Comparison of ENCODE assay signal across 13 cellular contexts in the genomic region with DNA sequence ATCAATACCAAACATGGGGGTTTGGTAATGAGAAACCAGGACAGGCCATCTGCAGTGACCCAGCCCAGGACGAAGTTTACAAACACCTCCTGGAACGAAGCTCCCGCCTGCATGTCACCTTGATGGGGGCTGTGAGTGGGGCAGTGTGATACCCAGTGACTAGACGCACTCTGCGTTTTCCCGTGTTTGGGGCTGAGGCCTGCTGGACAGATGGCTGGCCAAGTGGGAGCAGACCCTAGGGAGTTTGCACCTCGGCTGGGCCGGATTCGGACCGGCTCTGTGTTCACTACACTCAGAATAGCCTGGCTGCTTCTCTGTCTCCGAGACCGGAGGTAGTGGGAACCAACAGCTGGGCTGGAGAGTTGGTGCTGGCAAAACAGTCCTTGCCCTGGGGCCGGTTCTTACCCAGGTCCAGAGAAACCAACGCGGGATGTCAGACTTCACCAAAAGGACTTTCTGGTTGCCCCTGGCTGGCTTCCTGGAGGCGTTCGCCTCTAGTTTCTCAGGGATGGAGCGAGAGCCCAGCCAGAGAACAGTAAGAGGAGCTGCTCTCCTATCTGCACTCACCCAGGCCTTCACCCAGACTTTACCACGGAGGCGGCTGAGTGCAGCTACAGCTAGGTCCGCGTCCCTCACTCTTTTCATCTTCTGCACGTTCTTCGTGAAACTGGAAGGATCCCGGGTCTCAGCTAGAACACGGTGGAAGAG. TPM values are rescaled to one million over a fixed set of nuclear protein-coding genes. Genes with fewer than 3 reads are reported as not detected.
DNase-seq lines count a peak whose midpoint lies in the region; ATAC-seq and TF ChIP-seq lines count a peak whose summit lies in the region.
"Had no signal": no experiment of that assay in that cellular context is flagged by ENCODE, and none has a peak within 500 bp of the region (broad histone marks: within the 10 kb centered on the region; RNA-seq: fewer than 3 reads in every experiment).

No MANE protein-coding gene starts in this region.

- no peak for TF ChIP-seq CTCF in DND-41 (IDR thresholded peaks at IDR 0.05; ENCODE audit: borderline replicate concordance, extremely low read depth, low read length, poor library complexity, severe bottlenecking)
- no peak for TF ChIP-seq CTCF in PC-9 (conservative IDR thresholded peaks at IDR 0.05)
- no peak for TF ChIP-seq CTCF in esophagus squamous epithelium (IDR thresholded peaks at IDR 0.05)

- H3K4me2 ChIP-seq in DND-41 (ENCODE audit: insufficient read depth, low read length) (no peak overlapping the region), PC-9 (no peak overlapping the region)

- intact Hi-C loops in PC-9 (cut with micrococcal nuclease; ENCODE audit: unreplicated experiment) (no loop called here), esophagus squamous epithelium (cut with DNase I) (no loop called here), sciatic nerve (cut with DNase I) (no loop called here)

- peaks cover 75% of the 10 kb centered on the region for H3K79me2 ChIP-seq in DND-41 (ENCODE audit: insufficient read depth, low read length)
- H3K79me2 ChIP-seq in PC-9 (ENCODE audit: low read depth): no peaks in the 10 kb centered on the region

- peaks cover 18% of the 10 kb centered on the region for H3F3A ChIP-seq in PC-9 (ENCODE audit: insufficient read depth, low read depth)

- ATAC-seq in DND-41 (ENCODE audit: insufficient read depth, low read depth) (0 out of 3 replicates have a peak, but pooled peaks have one; percentile 11), sciatic nerve (no peak), HG03565 (IDR thresholded peaks at IDR 0.05; ENCODE audit: unreplicated experiment) (no peak), HG03439 (IDR thresholded peaks at IDR 0.05; ENCODE audit: unreplicated experiment) (no peak)
- ATAC-seq: mucosa of descending colon had no signal

- DNase-seq in DND-41 (no peak), PC-9 (no peak), esophagus squamous epithelium (lab: John Stamatoyannopoulos, UW) (no peak), sciatic nerve (ENCODE audit: low spot score) (peak; percentile 56), COLO668 (lab: John Stamatoyannopoulos, UW; ENCODE audit: unreplicated experiment) (no peak)
- DNase-seq in activated effector memory CD4-positive, alpha-beta T cell treated with anti-CD3 and anti-CD28 coated beads, Interleukin-2, amount 50 U/mL, for 16 hours: no peak
- DNase-seq: activated B cell treated with CpG ODN at 0.5 μM for 24 hours, activated T-cell treated with anti-CD3 and anti-CD28 coated beads for 4 hours, Kasumi-1 had no signal

- POLR2A ChIA-PET in PC-9 (lab: Charles Lee; ENCODE audit: unreplicated experiment): no interaction called here

- H3K27me3 ChIP-seq in DND-41 (ENCODE audit: insufficient read depth, low read length, poor library complexity): no peaks in the 10 kb centered on the region
- no peaks in the 10 kb centered on the region for H3K27me3 ChIP-seq in PC-9 (ENCODE audit: insufficient read depth, low read depth)
- no peaks in the 10 kb centered on the region for H3K27me3 ChIP-seq in esophagus squamous epithelium

- peaks cover 73% of the 10 kb centered on the region for H4K20me1 ChIP-seq in DND-41 (ENCODE audit: insufficient read depth, low read length)
- peaks cover 55% of the 10 kb centered on the region for H4K20me1 ChIP-seq in PC-9 (ENCODE audit: insufficient read depth)

- H3K36me3 ChIP-seq in DND-41 (ENCODE audit: insufficient read depth, low read length) (peaks cover 80% of the 10 kb centered on the region), PC-9 (ENCODE audit: low read depth) (peaks cover 14% of the 10 kb centered on the region; the same call in 1 of the 2 replicates), esophagus squamous epithelium (peaks cover 5 to 53% (median 9%) of the 10 kb centered on the region in 3 donors)

- H3K9me2 ChIP-seq in PC-9 (ENCODE audit: insufficient read depth): no peaks in the 10 kb centered on the region

- peaks cover 6% of the 10 kb centered on the region; the same call in 1 of the 2 replicates for H3K4me1 ChIP-seq in DND-41 (ENCODE audit: insufficient read depth, low read length)
- H3K4me1 ChIP-seq in PC-9 (replicated peaks; ENCODE audit: insufficient read depth): no peaks in the 10 kb centered on the region
- H3K4me1 ChIP-seq in esophagus squamous epithelium: peaks cover 10 to 66% (median 32%) of the 10 kb centered on the region in 3 donors

- no peak for TF ChIP-seq POLR2A in esophagus squamous epithelium (IDR thresholded peaks at IDR 0.05)

- H3K4me3 ChIP-seq in DND-41 (ENCODE audit: low read depth in 1 of 2, low read length in 2 of 2): no peak overlapping the region
- H3K4me3 ChIP-seq in PC-9: no peak overlapping the region
- no peak overlapping the region for H3K4me3 ChIP-seq in esophagus squamous epithelium
- H3K4me3 ChIP-seq: mucosa of descending colon had no signal

- CTCF ChIA-PET in PC-9 (lab: Charles Lee): no interaction called here

- no peaks in the 10 kb centered on the region for H3K9me3 ChIP-seq in DND-41 (ENCODE audit: insufficient read depth, low read length, severe bottlenecking)
- no peaks in the 10 kb centered on the region for H3K9me3 ChIP-seq in PC-9 (ENCODE audit: insufficient read depth, low read depth)
- no peaks in the 10 kb centered on the region for H3K9me3 ChIP-seq in esophagus squamous epithelium
- H3K9me3 ChIP-seq: mucosa of descending colon had no signal

- H3K9ac ChIP-seq in DND-41 (ENCODE audit: low read depth, low read length): no peak overlapping the region

- TSS peak; percentile 4 for BruUV-seq in PC-9 (replicated peaks; lab: Mats Ljungman, UMichigan)

- H2AFZ ChIP-seq in DND-41 (ENCODE audit: low read depth, low read length) (no peak overlapping the region), PC-9 (no peak overlapping the region)

- H3K27ac ChIP-seq in DND-41 (ENCODE audit: low read length) (no peak overlapping the region), PC-9 (no peak overlapping the region), esophagus squamous epithelium (peak overlapping the region; percentile 76 to 85 (median 78))

- WGBS in esophagus squamous epithelium, 2 donors: 90 to 92% methylated on average over 12 of the region's 26 CpGs

RNA-seq across cellular contexts. Expression of a gene that starts 20.4 kb away (rescaled TPM):
- total RNA-seq in PC-9 (2021): 179 and 186 TPM in 2 replicates
- total RNA-seq in esophagus squamous epithelium: 100 to 1,000 TPM in 3 of 4 donors, 10 to 100 TPM in 1; 84.5 to 244 (median 159) TPM
- 118 TPM for total RNA-seq in sciatic nerve

RNA-seq across cellular contexts. Expression of a gene that starts 33.8 kb away (rescaled TPM):
- total RNA-seq in PC-9 (2021): not detected in 2 replicates
- total RNA-seq in esophagus squamous epithelium: not detected
- total RNA-seq in sciatic nerve: not detected
- total RNA-seq: activated B cell treated with CpG ODN at 0.5 μM for 24 hours, fibroblast of villous mesenchyme, mucosa of descending colon had no signal

RNA-seq across cellular contexts. Expression of a gene that starts 50.7 kb away (rescaled TPM):
- total RNA-seq in PC-9 (2021): 40.0 and 54.4 TPM in 2 replicates
- 10 to 100 TPM; 36.3 to 54.3 (median 41.4) TPM for total RNA-seq in esophagus squamous epithelium
- 45.4 TPM for total RNA-seq in sciatic nerve

RNA-seq across cellular contexts. Expression of a gene that starts 50.9 kb away (rescaled TPM):
- 20.5 and 27.0 TPM in 2 replicates for total RNA-seq in PC-9 (2021)
- 1 to 10 TPM; 3.6 to 9.7 (median 8.6) TPM for total RNA-seq in esophagus squamous epithelium
- total RNA-seq in sciatic nerve: 8.1 TPM

Comparison
In these comparisons a context has a peak if more than half of its experiments do, and no peak if none do; other contexts are left out.
1. H3K27ac ChIP-seq: peak in esophagus squamous epithelium (4 of 4); none in DND-41 (single experiment) and PC-9 (single experiment).